9 cellular contexts compared by ENCODE assay signal in the genomic region with DNA sequence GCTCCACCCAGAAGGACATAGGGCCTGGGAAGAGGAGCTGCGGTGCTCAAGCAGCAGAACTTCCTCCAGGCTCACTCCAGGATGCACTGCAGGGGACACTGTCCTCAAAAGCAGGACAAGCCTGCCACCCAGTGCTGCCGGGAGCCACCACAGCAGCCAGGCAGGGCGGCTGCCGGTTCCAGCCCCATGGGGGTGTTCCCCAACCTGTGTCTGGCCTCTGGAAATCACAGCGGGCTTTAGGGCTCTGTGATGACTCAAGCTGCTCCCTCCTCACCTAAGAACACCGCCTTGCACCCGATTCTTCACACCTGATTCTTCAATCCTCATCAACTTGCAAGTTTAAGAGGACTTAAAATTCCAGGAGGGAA.
DNase-seq lines count a peak whose midpoint lies in the region; ATAC-seq and TF ChIP-seq lines count a peak whose summit lies in the region.
"Had no signal": no experiment of that assay in that cellular context is flagged by ENCODE, and none has a peak within 500 bp of the region (broad histone marks: within the 10 kb centered on the region; RNA-seq: fewer than 3 reads in every experiment).

No MANE protein-coding gene starts in this region.

- H3K4me3 Mint-ChIP-seq in GM23338, result no peak overlapping the region
- H3K4me3 Mint-ChIP-seq: T-helper 1 cell treated with Interleukin-12 subunit alpha and Interleukin-12 subunit beta and Interleukin-4 antibody, amounts not matched to agents 30 μg/mL and 1 μg/mL, for 36 hours had no signal

- no peaks in the 10 kb centered on the region for H3F3A ChIP-seq in GM23338 (replicated peaks; ENCODE audit: low read depth)

- POLR2A ChIA-PET in GM10248 (lab: Yijun Ruan, JAX), result no interaction called here

- H3K4me1 Mint-ChIP-seq in GM23338, result peaks cover 2% of the 10 kb centered on the region; the same call in 1 of the 3 replicates

- H3K9me2 ChIP-seq in GM23338 (ENCODE audit: insufficient read depth), result peaks cover 3% of the 10 kb centered on the region; the same call in 1 of the 2 replicates

- H3K4me1 ChIP-seq in GM23338 (ENCODE audit: insufficient read depth) (no peaks in the 10 kb centered on the region), RWPE2 (ENCODE audit: insufficient read depth, poor library complexity, severe bottlenecking) (no peaks in the 10 kb centered on the region)

- no peak overlapping the region for H3K4me2 ChIP-seq in GM23338

- H3K4me3 ChIP-seq in GM23338 (no peak overlapping the region), RWPE2 (ENCODE audit: severe bottlenecking) (no peak overlapping the region)

- intact Hi-C loops in Right ventricle myocardium inferior (cut with DNase I), result no loop called here

- 0 out of 2 replicates have a peak overlapping the region, but pooled peaks have one; percentile 38 for H2AFZ ChIP-seq in GM23338

- no peak overlapping the region; the same call in 1 of the 2 replicates for H3K27ac Mint-ChIP-seq in GM23338
- H3K27ac Mint-ChIP-seq: T-helper 1 cell treated with Interleukin-12 subunit alpha and Interleukin-12 subunit beta and Interleukin-4 antibody, amounts not matched to agents 30 μg/mL and 1 μg/mL, for 36 hours had no signal

- TF ChIP-seq CTCF in GM23338 (conservative IDR thresholded peaks at IDR 0.05; ENCODE audit: low read depth in 2 of 2) (peak; percentile 32 to 71), RWPE2 (IDR thresholded peaks at IDR 0.05; ENCODE audit: poor library complexity, severe bottlenecking) (no peak), GM10248 (IDR thresholded peaks at IDR 0.05; ENCODE audit: control extremely low read depth, extremely low read depth, low read depth, missing control alignments) (no peak)

- CTCF ChIA-PET in GM10248 (lab: Yijun Ruan, JAX), result interaction anchor here (1.0 kb wide), 2 partner anchors 8 to 324 kb away, joined by 3 read pairs; no protein-coding TSS in a partner anchor

- H4K20me1 ChIP-seq in GM23338 (replicated peaks; ENCODE audit: insufficient read depth), result no peaks in the 10 kb centered on the region

- no peaks in the 10 kb centered on the region for H3K79me2 ChIP-seq in GM23338 (replicated peaks; ENCODE audit: insufficient read depth)

- ATAC-seq in GM23338 (peak; percentile 86), RWPE2 (ENCODE audit: low read depth) (peak; percentile 64), esophagus mucosa (peak; percentile 48), HG03159 (IDR thresholded peaks at IDR 0.05; ENCODE audit: unreplicated experiment) (no peak), Right ventricle myocardium inferior (no peak), HG03108 (IDR thresholded peaks at IDR 0.05; ENCODE audit: unreplicated experiment) (no peak)

- H3K27me3 Mint-ChIP-seq in GM23338 (ENCODE audit: insufficient read depth, low read depth, poor library complexity), result peaks cover 21% of the 10 kb centered on the region

- no peaks in the 10 kb centered on the region for H3K36me3 Mint-ChIP-seq in GM23338 (ENCODE audit: low read depth)

- no peaks in the 10 kb centered on the region for H3K27me3 ChIP-seq in GM23338 (ENCODE audit: insufficient read depth)
- H3K27me3 ChIP-seq in RWPE2 (ENCODE audit: insufficient read depth, poor library complexity, severe bottlenecking), result peaks cover 11% of the 10 kb centered on the region

- H3K36me3 ChIP-seq in GM23338 (ENCODE audit: insufficient read depth), result no peaks in the 10 kb centered on the region
- no peaks in the 10 kb centered on the region for H3K36me3 ChIP-seq in RWPE2 (ENCODE audit: low read depth)

- H3K27ac ChIP-seq in GM23338 (ENCODE audit: low read depth) (no peak overlapping the region), RWPE2 (ENCODE audit: poor library complexity, severe bottlenecking) (no peak overlapping the region)

- DNase-seq in COLO668 (lab: John Stamatoyannopoulos, UW; ENCODE audit: unreplicated experiment) (peak; percentile 31), GM23338 (ENCODE audit: low spot score) (peak; percentile 47), RWPE2 (ENCODE audit: low spot score) (no peak), Right ventricle myocardium inferior (ENCODE audit: missing footprints) (no peak), GM10248 (ENCODE audit: extremely low spot score) (no peak)

- no peaks in the 10 kb centered on the region for H3K9me3 ChIP-seq in RWPE2 (ENCODE audit: severe bottlenecking)

- no peaks in the 10 kb centered on the region; the same call in 2 of the 3 replicates for H3K9me3 Mint-ChIP-seq in GM23338
- H3K9me3 Mint-ChIP-seq: T-helper 1 cell treated with Interleukin-12 subunit alpha and Interleukin-12 subunit beta and Interleukin-4 antibody, amounts not matched to agents 30 μg/mL and 1 μg/mL, for 36 hours had no signal

TF ChIP-seq in GM23338, 12 proteins besides CTCF, POLR2A, EP300 and RAD21 (continues in another document):
- TF ChIP-seq, protein P1, sequence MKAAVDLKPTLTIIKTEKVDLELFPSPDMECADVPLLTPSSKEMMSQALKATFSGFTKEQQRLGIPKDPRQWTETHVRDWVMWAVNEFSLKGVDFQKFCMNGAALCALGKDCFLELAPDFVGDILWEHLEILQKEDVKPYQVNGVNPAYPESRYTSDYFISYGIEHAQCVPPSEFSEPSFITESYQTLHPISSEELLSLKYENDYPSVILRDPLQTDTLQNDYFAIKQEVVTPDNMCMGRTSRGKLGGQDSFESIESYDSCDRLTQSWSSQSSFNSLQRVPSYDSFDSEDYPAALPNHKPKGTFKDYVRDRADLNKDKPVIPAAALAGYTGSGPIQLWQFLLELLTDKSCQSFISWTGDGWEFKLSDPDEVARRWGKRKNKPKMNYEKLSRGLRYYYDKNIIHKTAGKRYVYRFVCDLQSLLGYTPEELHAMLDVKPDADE (IDR thresholded peaks at IDR 0.05), result no peak
- no peak for TF ChIP-seq ZNF331 (CRISPR knock-in tag; IDR thresholded peaks at IDR 0.05; ENCODE audit: low read depth)
- no peak for TF ChIP-seq ZNF114 (CRISPR knock-in tag; IDR thresholded peaks at IDR 0.05)
- TF ChIP-seq STAT1 (IDR thresholded peaks at IDR 0.05; ENCODE audit: unreplicated experiment), result no peak
- TF ChIP-seq NANOG (IDR thresholded peaks at IDR 0.05; ENCODE audit: borderline replicate concordance), result no peak
- TF ChIP-seq, protein P2, sequence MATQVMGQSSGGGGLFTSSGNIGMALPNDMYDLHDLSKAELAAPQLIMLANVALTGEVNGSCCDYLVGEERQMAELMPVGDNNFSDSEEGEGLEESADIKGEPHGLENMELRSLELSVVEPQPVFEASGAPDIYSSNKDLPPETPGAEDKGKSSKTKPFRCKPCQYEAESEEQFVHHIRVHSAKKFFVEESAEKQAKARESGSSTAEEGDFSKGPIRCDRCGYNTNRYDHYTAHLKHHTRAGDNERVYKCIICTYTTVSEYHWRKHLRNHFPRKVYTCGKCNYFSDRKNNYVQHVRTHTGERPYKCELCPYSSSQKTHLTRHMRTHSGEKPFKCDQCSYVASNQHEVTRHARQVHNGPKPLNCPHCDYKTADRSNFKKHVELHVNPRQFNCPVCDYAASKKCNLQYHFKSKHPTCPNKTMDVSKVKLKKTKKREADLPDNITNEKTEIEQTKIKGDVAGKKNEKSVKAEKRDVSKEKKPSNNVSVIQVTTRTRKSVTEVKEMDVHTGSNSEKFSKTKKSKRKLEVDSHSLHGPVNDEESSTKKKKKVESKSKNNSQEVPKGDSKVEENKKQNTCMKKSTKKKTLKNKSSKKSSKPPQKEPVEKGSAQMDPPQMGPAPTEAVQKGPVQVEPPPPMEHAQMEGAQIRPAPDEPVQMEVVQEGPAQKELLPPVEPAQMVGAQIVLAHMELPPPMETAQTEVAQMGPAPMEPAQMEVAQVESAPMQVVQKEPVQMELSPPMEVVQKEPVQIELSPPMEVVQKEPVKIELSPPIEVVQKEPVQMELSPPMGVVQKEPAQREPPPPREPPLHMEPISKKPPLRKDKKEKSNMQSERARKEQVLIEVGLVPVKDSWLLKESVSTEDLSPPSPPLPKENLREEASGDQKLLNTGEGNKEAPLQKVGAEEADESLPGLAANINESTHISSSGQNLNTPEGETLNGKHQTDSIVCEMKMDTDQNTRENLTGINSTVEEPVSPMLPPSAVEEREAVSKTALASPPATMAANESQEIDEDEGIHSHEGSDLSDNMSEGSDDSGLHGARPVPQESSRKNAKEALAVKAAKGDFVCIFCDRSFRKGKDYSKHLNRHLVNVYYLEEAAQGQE (IDR thresholded peaks at IDR 0.05; ENCODE audit: unreplicated experiment), result no peak
- no peak for TF ChIP-seq EZH2 (IDR thresholded peaks at IDR 0.05; ENCODE audit: low read depth, unreplicated experiment)

Comparison
In these comparisons a context has a peak if more than half of its experiments do, and no peak if none do; other contexts are left out.
1. DNase-seq: peak in COLO668 (single experiment) and GM23338 (single experiment); none in RWPE2 (single experiment), Right ventricle myocardium inferior (single experiment) and GM10248 (single experiment).
2. ATAC-seq: peak in GM23338 (single experiment), RWPE2 (single experiment) and esophagus mucosa (single experiment); none in HG03159 (single experiment), Right ventricle myocardium inferior (single experiment) and HG03108 (single experiment).
3. CTCF ChIP-seq: peak in GM23338 (2 of 2); none in RWPE2 (single experiment) and GM10248 (single experiment).